In genomic region chr1:100352267-100353072, GRCh38 we compare ENCODE assay signal across 1 cellular context.
TF ChIP-seq lines count a peak whose summit lies in the region.

TSS of gene CDC14A (plus strand) at chr1:100352506. CDS start at chr1:100352955, 449 bp downstream.

TF ChIP-seq in HepG2, 621 proteins besides CTCF, POLR2A, EP300 and RAD21 (continued from another document and continues in another):
- TF ChIP-seq ZNF687 (CRISPR knock-in tag; IDR thresholded peaks at IDR 0.05) = peak; percentile 63; the same call in 1 of the 2 replicates
- no peak for TF ChIP-seq ZNF703 (CRISPR knock-in tag; IDR thresholded peaks at IDR 0.05; ENCODE audit: borderline replicate concordance)
- no peak for TF ChIP-seq ZNF124 (CRISPR knock-in tag; IDR thresholded peaks at IDR 0.05)
- 0 out of 2 replicates have a peak, but pooled peaks have one; percentile 27 for TF ChIP-seq SKIL (CRISPR knock-in tag; IDR thresholded peaks at IDR 0.05; ENCODE audit: borderline replicate concordance)
- no peak for TF ChIP-seq ZNF75D (CRISPR knock-in tag; IDR thresholded peaks at IDR 0.05; ENCODE audit: borderline replicate concordance)
- no peak for TF ChIP-seq ZKSCAN1 (IDR thresholded peaks at IDR 0.05; ENCODE audit: low read length)
- TF ChIP-seq ZNF816 (CRISPR knock-in tag; IDR thresholded peaks at IDR 0.05; ENCODE audit: borderline replicate concordance) = 0 out of 2 replicates have a peak, but pooled peaks have one; percentile 50
- TF ChIP-seq PHF8 (CRISPR knock-in tag; IDR thresholded peaks at IDR 0.05) = peak; percentile 60; the same call in 1 of the 2 replicates
- 0 out of 2 replicates have a peak, but pooled peaks have one; percentile 47 for TF ChIP-seq GTF3A (CRISPR knock-in tag; conservative IDR thresholded peaks at IDR 0.05)
- TF ChIP-seq ZNF674 (CRISPR knock-in tag; IDR thresholded peaks at IDR 0.05; ENCODE audit: low read depth) = no peak
- TF ChIP-seq ZFP1 (CRISPR knock-in tag; IDR thresholded peaks at IDR 0.05) = no peak
- no peak for TF ChIP-seq SATB2 (CRISPR knock-in tag; IDR thresholded peaks at IDR 0.05)
- TF ChIP-seq PHF5A (CRISPR knock-in tag; IDR thresholded peaks at IDR 0.05; ENCODE audit: low read depth, unreplicated experiment) = no peak
- peak; percentile 57; the same call in 1 of the 2 replicates for TF ChIP-seq GABPB1 (CRISPR knock-in tag; IDR thresholded peaks at IDR 0.05)
- no peak for TF ChIP-seq ZMAT5 (CRISPR knock-in tag; IDR thresholded peaks at IDR 0.05; ENCODE audit: borderline replicate concordance, low read depth)
- no peak for TF ChIP-seq ZSCAN30 (CRISPR knock-in tag; IDR thresholded peaks at IDR 0.05)
- no peak for TF ChIP-seq ZNF644 (CRISPR knock-in tag; IDR thresholded peaks at IDR 0.05; ENCODE audit: low read depth)
- TF ChIP-seq ZNF639 (CRISPR knock-in tag; conservative IDR thresholded peaks at IDR 0.05) = no peak
- peak; percentile 61 for TF ChIP-seq PATZ1 (CRISPR knock-in tag; IDR thresholded peaks at IDR 0.05)
- 0 out of 2 replicates have a peak, but pooled peaks have one; percentile 17 for TF ChIP-seq ZNF430 (CRISPR knock-in tag; IDR thresholded peaks at IDR 0.05)
- TF ChIP-seq ZNF747 (CRISPR knock-in tag; IDR thresholded peaks at IDR 0.05; ENCODE audit: borderline replicate concordance) = no peak
- TF ChIP-seq ZHX2 (IDR thresholded peaks at IDR 0.05; ENCODE audit: low read depth) = no peak
- no peak for TF ChIP-seq ZHX2 (CRISPR knock-in tag; IDR thresholded peaks at IDR 0.05; ENCODE audit: borderline replicate concordance)
- TF ChIP-seq DR1 (CRISPR knock-in tag; IDR thresholded peaks at IDR 0.05) = no peak
- TF ChIP-seq MIER3 (CRISPR knock-in tag; IDR thresholded peaks at IDR 0.05; ENCODE audit: borderline replicate concordance) = no peak
- 0 out of 2 replicates have a peak, but pooled peaks have one; percentile 45 for TF ChIP-seq ESRRA (CRISPR knock-in tag; IDR thresholded peaks at IDR 0.05; ENCODE audit: low read depth)
- TF ChIP-seq HNRNPK (IDR thresholded peaks at IDR 0.05; ENCODE audit: low read depth, low read length, poor library complexity, severe bottlenecking) = peak; percentile 12
- no peak for TF ChIP-seq TFDP1 (CRISPR knock-in tag; IDR thresholded peaks at IDR 0.05; ENCODE audit: borderline replicate concordance)
- TF ChIP-seq ZFP82 (CRISPR knock-in tag; IDR thresholded peaks at IDR 0.05; ENCODE audit: borderline replicate concordance) = no peak
- no peak for TF ChIP-seq BRF2 (CRISPR knock-in tag; IDR thresholded peaks at IDR 0.05)
- no peak for TF ChIP-seq REPIN1 (CRISPR knock-in tag; IDR thresholded peaks at IDR 0.05; ENCODE audit: borderline replicate concordance, low read depth)
- TF ChIP-seq NFE2L1 (CRISPR knock-in tag; IDR thresholded peaks at IDR 0.05; ENCODE audit: borderline replicate concordance) = no peak
- no peak for TF ChIP-seq KLF11 (CRISPR knock-in tag; IDR thresholded peaks at IDR 0.05)
- TF ChIP-seq PHB2 (IDR thresholded peaks at IDR 0.05; ENCODE audit: partially characterized antibody) = no peak
- no peak for TF ChIP-seq MED13 (CRISPR knock-in tag; IDR thresholded peaks at IDR 0.05)
- TF ChIP-seq ZNF460 (CRISPR knock-in tag; IDR thresholded peaks at IDR 0.05; ENCODE audit: borderline replicate concordance) = no peak
- no peak for TF ChIP-seq MBD4 (IDR thresholded peaks at IDR 0.05; ENCODE audit: borderline replicate concordance, low read length)
- no peak for TF ChIP-seq NCOA2 (CRISPR knock-in tag; IDR thresholded peaks at IDR 0.05)
- no peak for TF ChIP-seq ZNF18 (CRISPR knock-in tag; IDR thresholded peaks at IDR 0.05; ENCODE audit: insufficient replicate concordance)
- no peak for TF ChIP-seq ZNF44 (CRISPR knock-in tag; IDR thresholded peaks at IDR 0.05)
- no peak for TF ChIP-seq GATAD2A (CRISPR knock-in tag; IDR thresholded peaks at IDR 0.05)
- 0 out of 2 replicates have a peak, but pooled peaks have one; percentile 54 for TF ChIP-seq SIN3A (IDR thresholded peaks at IDR 0.05; ENCODE audit: borderline replicate concordance, low read depth, low read length)
- no peak for TF ChIP-seq SNRNP70 (IDR thresholded peaks at IDR 0.05; ENCODE audit: low read depth, low read length)
